Comparison of ENCODE assay signal across 8 cellular contexts in genomic region chr14:99683619-99684355, GRCh38. TPM values are rescaled to one million over a fixed set of nuclear protein-coding genes. Genes with fewer than 3 reads are reported as not detected.
DNase-seq lines count a peak whose midpoint lies in the region; ATAC-seq and TF ChIP-seq lines count a peak whose summit lies in the region.

TSS of gene CYP46A1 (plus strand) at chr14:99684298. CDS start at chr14:99684418, 120 bp downstream.

- H3K36me3 Mint-ChIP-seq in activated naive CD8-positive, alpha-beta T cell: no peaks in the 10 kb centered on the region
- H3K36me3 Mint-ChIP-seq in glutamatergic neuron (ENCODE audit: unreplicated experiment): no peaks in the 10 kb centered on the region
- H3K36me3 Mint-ChIP-seq in osteocyte (ENCODE audit: unreplicated experiment): no peaks in the 10 kb centered on the region

- H3K4me3 ChIP-seq in thyroid gland (replicated peaks in 1 of 3): peak within 1 kb of the TSS; percentile 54 to 81 (median 68)

- intact Hi-C loops in thyroid gland (cut with DNase I): loop anchor here (2.0 to 10.0 kb wide), 3 partner anchors 79 to 861 kb away; partner anchors contain the start of gene CCDC85C

- peaks cover 11 to 15% of the 10 kb centered on the region in 2 donors for H3K4me1 ChIP-seq in thyroid gland

- H3K4me3 Mint-ChIP-seq in activated naive CD8-positive, alpha-beta T cell: peak within 1 kb of the TSS; percentile 90
- H3K4me3 Mint-ChIP-seq in glutamatergic neuron (ENCODE audit: unreplicated experiment): peak within 1 kb of the TSS; percentile 84
- H3K4me3 Mint-ChIP-seq in osteocyte (ENCODE audit: unreplicated experiment): peak within 1 kb of the TSS; percentile 84

- H3K27ac Mint-ChIP-seq in activated naive CD8-positive, alpha-beta T cell: peak within 1 kb of the TSS; percentile 84
- H3K27ac Mint-ChIP-seq in glutamatergic neuron (ENCODE audit: unreplicated experiment) (no peak within 1 kb of the TSS), osteocyte (ENCODE audit: unreplicated experiment) (peak within 1 kb of the TSS; percentile 78)

- H3K9me3 Mint-ChIP-seq in activated naive CD8-positive, alpha-beta T cell (ENCODE audit: low read depth): peaks cover under 1% of the 10 kb centered on the region
- H3K9me3 Mint-ChIP-seq in glutamatergic neuron (ENCODE audit: unreplicated experiment): peaks cover 3% of the 10 kb centered on the region
- no peaks in the 10 kb centered on the region for H3K9me3 Mint-ChIP-seq in osteocyte (ENCODE audit: unreplicated experiment)

- peaks cover 11% of the 10 kb centered on the region for H3K4me1 Mint-ChIP-seq in activated naive CD8-positive, alpha-beta T cell (ENCODE audit: low read depth)
- H3K4me1 Mint-ChIP-seq in glutamatergic neuron (ENCODE audit: low read depth, unreplicated experiment): peaks cover 7% of the 10 kb centered on the region
- H3K4me1 Mint-ChIP-seq in osteocyte (ENCODE audit: unreplicated experiment): peaks cover 2% of the 10 kb centered on the region

- no peaks in the 10 kb centered on the region for H3K36me3 ChIP-seq in thyroid gland

- no peak for TF ChIP-seq POLR2A in thyroid gland (IDR thresholded peaks at IDR 0.05)

- no peak for TF ChIP-seq CTCF in GM10266 (IDR thresholded peaks at IDR 0.05; ENCODE audit: control insufficient read depth, insufficient read depth, low read depth, missing control alignments)
- no peak for TF ChIP-seq CTCF in glutamatergic neuron (IDR thresholded peaks at IDR 0.05; ENCODE audit: partially characterized antibody, unreplicated experiment)
- no peak for TF ChIP-seq CTCF in osteocyte (IDR thresholded peaks at IDR 0.05)
- TF ChIP-seq CTCF in thyroid gland (IDR thresholded peaks at IDR 0.05): no peak

- ATAC-seq in HG02623 (IDR thresholded peaks at IDR 0.05; ENCODE audit: unreplicated experiment) (peak; percentile 92), SK-N-SH treated with all-trans-retinoic acid at 6 μM for 48 hours (peak; percentile 90)

- WGBS in thyroid gland, 2 donors: 0 to 1% methylated on average over 29 to 30 of the region's 77 CpGs

- H3K9me3 ChIP-seq in thyroid gland: no peaks in the 10 kb centered on the region

- no peaks in the 10 kb centered on the region for H3K27me3 ChIP-seq in thyroid gland

- peak within 1 kb of the TSS in 2 of 3 donors; percentile 30 to 67 for H3K27ac ChIP-seq in thyroid gland

- DNase-seq in GM10266 (ENCODE audit: extremely low spot score) (peak; percentile 100), NCI-H1092 treated with DMSO at 0.1 percent for 48 hours (lab: John Stamatoyannopoulos, UW) (peak; percentile 98), glutamatergic neuron (peak; percentile 99), osteocyte (ENCODE audit: extremely low spot score, unreplicated experiment) (peak; percentile 100), thyroid gland (peak; percentile 100)

- H3K27me3 Mint-ChIP-seq in activated naive CD8-positive, alpha-beta T cell: peaks cover under 1% of the 10 kb centered on the region
- H3K27me3 Mint-ChIP-seq in glutamatergic neuron (ENCODE audit: unreplicated experiment) (peaks cover 8% of the 10 kb centered on the region), osteocyte (ENCODE audit: unreplicated experiment) (peaks cover 24% of the 10 kb centered on the region)

TF ChIP-seq in SK-N-SH treated with all-trans-retinoic acid at 6 μM for 48 hours, 23 proteins besides CTCF, POLR2A, EP300 and RAD21:
- TF ChIP-seq ZNF8 (CRISPR knock-in tag; IDR thresholded peaks at IDR 0.05): no peak
- no peak for TF ChIP-seq BACH2 (CRISPR knock-in tag; IDR thresholded peaks at IDR 0.05; ENCODE audit: borderline replicate concordance)
- TF ChIP-seq ZNF70 (CRISPR knock-in tag; IDR thresholded peaks at IDR 0.05): no peak
- TF ChIP-seq RARB (CRISPR knock-in tag; IDR thresholded peaks at IDR 0.05): no peak
- no peak for TF ChIP-seq ISL1 (CRISPR knock-in tag; IDR thresholded peaks at IDR 0.05)
- no peak for TF ChIP-seq TSHZ2 (CRISPR knock-in tag; IDR thresholded peaks at IDR 0.05)
- no peak for TF ChIP-seq TOX (CRISPR knock-in tag; IDR thresholded peaks at IDR 0.05; ENCODE audit: borderline replicate concordance)
- no peak for TF ChIP-seq ARNTL (CRISPR knock-in tag; IDR thresholded peaks at IDR 0.05; ENCODE audit: borderline replicate concordance, low read depth)
- TF ChIP-seq ZFP30 (CRISPR knock-in tag; IDR thresholded peaks at IDR 0.05): no peak
- no peak for TF ChIP-seq ZNF565 (CRISPR knock-in tag; conservative IDR thresholded peaks at IDR 0.05; ENCODE audit: low read depth)
- TF ChIP-seq ESRRG (CRISPR knock-in tag; IDR thresholded peaks at IDR 0.05): no peak
- TF ChIP-seq OSR1 (CRISPR knock-in tag; IDR thresholded peaks at IDR 0.05): no peak
- TF ChIP-seq ZFP3 (CRISPR knock-in tag; IDR thresholded peaks at IDR 0.05): no peak
- no peak for TF ChIP-seq POU6F1 (CRISPR knock-in tag; IDR thresholded peaks at IDR 0.05; ENCODE audit: borderline replicate concordance, low read depth)
- TF ChIP-seq PPARA (CRISPR knock-in tag; IDR thresholded peaks at IDR 0.05; ENCODE audit: borderline replicate concordance): no peak
- no peak for TF ChIP-seq CSRNP3 (CRISPR knock-in tag; IDR thresholded peaks at IDR 0.05)
- no peak for TF ChIP-seq ZC3H10 (CRISPR knock-in tag; IDR thresholded peaks at IDR 0.05)

RNA-seq across cellular contexts. Expression of gene CYP46A1, which starts in this region (rescaled TPM):
- total RNA-seq in glutamatergic neuron (ENCODE audit: unreplicated experiment): 2.1 TPM
- total RNA-seq in osteocyte: 1.3 and 1.8 TPM in 2 replicates
- total RNA-seq in thyroid gland: 1 to 10 TPM in 3 of 4 donors, under 1 TPM in 1; 0.54 to 5.2 (median 1.5) TPM

Comparison
In these comparisons a context has a peak if more than half of its experiments do, and no peak if none do; other contexts are left out.
1. Peak in every context shown above with its lines: DNase-seq, ATAC-seq, H3K4me3 ChIP-seq and H3K27ac ChIP-seq.